ENCODE assay signal across 24 cellular contexts in the genomic region with DNA sequence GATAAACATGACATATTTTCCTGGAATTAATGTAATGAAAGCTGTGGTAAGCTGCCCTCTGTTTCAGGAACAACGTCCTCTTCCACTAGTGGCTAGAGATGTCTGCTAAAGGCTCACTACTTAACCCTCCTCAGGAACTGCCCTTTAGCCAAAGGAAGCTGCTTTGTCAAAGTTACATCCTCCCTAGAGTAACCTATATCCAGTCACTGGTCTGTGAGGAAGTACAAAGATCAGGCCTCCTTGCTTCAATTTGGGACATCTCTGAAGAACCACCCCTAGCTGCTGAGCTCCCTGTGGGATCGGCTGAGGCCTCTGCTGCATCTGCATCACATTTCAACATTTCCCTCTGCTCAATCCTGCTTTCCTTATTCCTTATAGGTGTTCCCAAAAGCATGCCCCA.
DNase-seq lines count a peak whose midpoint lies in the region; ATAC-seq, FAIRE-seq and TF ChIP-seq lines count a peak whose summit lies in the region.
"Had no signal": no experiment of that assay in that cellular context is flagged by ENCODE, and none has a peak within 500 bp of the region (broad histone marks: within the 10 kb centered on the region; RNA-seq: fewer than 3 reads in every experiment).

No MANE protein-coding gene starts in this region.

- H3K27me3 Mint-ChIP-seq in Calu3 (ENCODE audit: unreplicated experiment) (no peaks in the 10 kb centered on the region), type B pancreatic cell (no peaks in the 10 kb centered on the region)
- H3K27me3 Mint-ChIP-seq: stimulated activated naive B cell treated with anti-CD40 and anti-IgM and Interleukin-4, amounts not matched to agents 10 μg/mL and 1 μg/mL and 100 μg/mL, for 72 hours had no signal

- no peaks in the 10 kb centered on the region for H3K9me1 ChIP-seq in K562 (ENCODE audit: control insufficient read depth, insufficient read depth, low read length)

- POLR2A ChIA-PET in K562 (lab: Yijun Ruan, JAX): interaction anchor here (0.8 to 1.1 kb wide), 3 partner anchors 17 to 29 kb away, joined by 3 read pairs; no protein-coding TSS in a partner anchor

- no peak for TF ChIP-seq EP300 in K562 (IDR thresholded peaks at IDR 0.05; ENCODE audit: low read length)

- DNase-seq in GDM1 (lab: John Stamatoyannopoulos, UW): peak; percentile 44
- peak; percentile 42 for DNase-seq in MV-4-11 (lab: John Stamatoyannopoulos, UW)
- DNase-seq in K562 (ENCODE audit: extremely low read depth in 1 of 4, low spot score in 3 of 4): no peak
- DNase-seq in left lobe of liver (ENCODE audit: low spot score): no peak
- no peak for DNase-seq in Calu3
- no peak for DNase-seq in type B pancreatic cell (ENCODE audit: extremely low spot score, unreplicated experiment)
- no peak for DNase-seq in DMS53 (lab: John Stamatoyannopoulos, UW)
- DNase-seq: activated CD4-positive, alpha-beta T cell treated with anti-CD3 and anti-CD28 coated beads, Interleukin-2, amount 50 U/mL, for 48 hours; activated CD8-positive, alpha-beta memory T cell treated with anti-CD3 and anti-CD28 coated beads, Interleukin-2, amount 50 U/mL, for 48 hours; activated naive CD8-positive, alpha-beta T cell treated with anti-CD3 and anti-CD28 coated beads for 36 hours; CD4-positive, CD25-positive, alpha-beta regulatory T cell; cortex of kidney; DMS153; NCI-H1048; NCI-H187; NCI-H82; SJCRH30; stimulated activated CD4-positive, alpha-beta T cell treated with anti-CD3 and anti-CD28 coated beads, Interleukin-2, amount 100 ng/mL, for 48 hours; stimulated activated naive B cell treated with anti-CD40 and anti-IgM and Interleukin-4, amounts not matched to agents 10 μg/mL and 1 μg/mL and 100 μg/mL, for 72 hours; T-helper 2 cell; thyroid gland had no signal

- TF ChIP-seq CTCF in K562 (IDR thresholded peaks at IDR 0.05 in 2 of 3, conservative IDR thresholded peaks at IDR 0.05 in 1 of 3; ENCODE audit: insufficient read depth in 2 of 3, low read depth in 1 of 3, low read length in 3 of 3) (no peak), Calu3 (IDR thresholded peaks at IDR 0.05; ENCODE audit: unreplicated experiment) (no peak), type B pancreatic cell (conservative IDR thresholded peaks at IDR 0.05) (no peak)

- H3K9ac ChIP-seq in K562 (ENCODE audit: insufficient read depth in 1 of 2, low read depth in 2 of 2, low read length in 2 of 2): no peak overlapping the region
- H3K9ac ChIP-seq: KMS-11 had no signal

- H3K4me3 Mint-ChIP-seq in Calu3 (ENCODE audit: low read depth, unreplicated experiment) (no peak overlapping the region), type B pancreatic cell (no peak overlapping the region)
- H3K4me3 Mint-ChIP-seq: activated naive CD8-positive, alpha-beta T cell treated with anti-CD3 and anti-CD28 coated beads for 36 hours; CD4-positive, CD25-positive, alpha-beta regulatory T cell; stimulated activated naive B cell treated with anti-CD40 and anti-IgM and Interleukin-4, amounts not matched to agents 10 μg/mL and 1 μg/mL and 100 μg/mL, for 72 hours; WTC11 had no signal

- CTCF ChIA-PET in K562 (lab: Yijun Ruan, JAX; ENCODE audit: low intra/inter-chr PET ratio) (no interaction called here), Calu3 (lab: Charles Lee) (interaction anchor here (0.6 kb wide), 1 partner anchor 433 kb away, joined by 9 read pairs; no protein-coding TSS in a partner anchor)

- H3K79me2 ChIP-seq in K562 (ENCODE audit: control insufficient read depth, insufficient read depth, low read length): no peaks in the 10 kb centered on the region

- H3K36me3 ChIP-seq in K562 (ENCODE audit: control insufficient read depth, insufficient read depth, low read length): no peaks in the 10 kb centered on the region
- H3K36me3 ChIP-seq: SJCRH30, thyroid gland had no signal

- no peak overlapping the region for H3K4me2 ChIP-seq in K562 (ENCODE audit: insufficient read depth, low read length)
- H3K4me2 ChIP-seq: KMS-11 had no signal

- H3K9me3 ChIP-seq in K562 (replicated peaks; ENCODE audit: control insufficient read depth, insufficient read depth, low read depth, low read length): no peaks in the 10 kb centered on the region
- H3K9me3 ChIP-seq: SJCRH30, thyroid gland had no signal

- TF ChIP-seq RAD21 in K562 (CRISPR knock-in tag; conservative IDR thresholded peaks at IDR 0.05 in 1 of 2, IDR thresholded peaks at IDR 0.05 in 1 of 2): no peak

- ATAC-seq in K562 (peak; percentile 60), left lobe of liver (peak; percentile 60), GM19351 (IDR thresholded peaks at IDR 0.05; ENCODE audit: unreplicated experiment) (no peak)
- ATAC-seq: stimulated activated naive B cell treated with anti-CD40 and anti-IgM and Interleukin-4, amounts not matched to agents 10 μg/mL and 1 μg/mL and 100 μg/mL, for 72 hours had no signal

- WGBS in K562 (ENCODE audit: insufficient coverage, low coverage, missing lambda C conversion rate): 66% methylated on average over 2 of the region's 2 CpGs

- H2AFZ ChIP-seq in K562 (ENCODE audit: low read depth, low read length): no peak overlapping the region

- FAIRE-seq in K562 (lab: Jason Lieb, UNC): peak; percentile 26

- no peak for TF ChIP-seq POLR2A in K562 (conservative IDR thresholded peaks at IDR 0.05)

- H3K36me3 Mint-ChIP-seq in Calu3 (ENCODE audit: insufficient read depth, unreplicated experiment) (peaks cover 14% of the 10 kb centered on the region), type B pancreatic cell (peaks cover 7% of the 10 kb centered on the region)
- H3K36me3 Mint-ChIP-seq: activated naive CD8-positive, alpha-beta T cell treated with anti-CD3 and anti-CD28 coated beads for 36 hours; CD4-positive, CD25-positive, alpha-beta regulatory T cell; stimulated activated naive B cell treated with anti-CD40 and anti-IgM and Interleukin-4, amounts not matched to agents 10 μg/mL and 1 μg/mL and 100 μg/mL, for 72 hours had no signal

- H3K27me3 ChIP-seq in K562 (ENCODE audit: control insufficient read depth in 2 of 2, insufficient read depth in 2 of 2, low read length in 2 of 2): no peaks in the 10 kb centered on the region
- H3K27me3 ChIP-seq: SJCRH30, thyroid gland had no signal

- H3K4me3 ChIP-seq in K562: no peak overlapping the region
- H3K4me3 ChIP-seq: SJCRH30, thyroid gland had no signal

- no peaks in the 10 kb centered on the region for H3K9me3 Mint-ChIP-seq in Calu3 (ENCODE audit: low read depth, unreplicated experiment)
- H3K9me3 Mint-ChIP-seq in type B pancreatic cell: no peaks in the 10 kb centered on the region
- H3K9me3 Mint-ChIP-seq: activated naive CD8-positive, alpha-beta T cell treated with anti-CD3 and anti-CD28 coated beads for 36 hours; CD4-positive, CD25-positive, alpha-beta regulatory T cell had no signal

- no peaks in the 10 kb centered on the region for H4K20me1 ChIP-seq in K562 (replicated peaks; ENCODE audit: control insufficient read depth, insufficient read depth, low read length)

- H3K27ac Mint-ChIP-seq in Calu3 (ENCODE audit: unreplicated experiment) (no peak overlapping the region), type B pancreatic cell (no peak overlapping the region)
- H3K27ac Mint-ChIP-seq: activated naive CD8-positive, alpha-beta T cell treated with anti-CD3 and anti-CD28 coated beads for 36 hours; CD4-positive, CD25-positive, alpha-beta regulatory T cell; stimulated activated naive B cell treated with anti-CD40 and anti-IgM and Interleukin-4, amounts not matched to agents 10 μg/mL and 1 μg/mL and 100 μg/mL, for 72 hours; WTC11 had no signal

- H3K4me1 Mint-ChIP-seq in Calu3 (ENCODE audit: low read depth, unreplicated experiment) (peaks cover 25% of the 10 kb centered on the region), type B pancreatic cell (ENCODE audit: unreplicated experiment) (peaks cover 17% of the 10 kb centered on the region)
- H3K4me1 Mint-ChIP-seq: activated naive CD8-positive, alpha-beta T cell treated with anti-CD3 and anti-CD28 coated beads for 36 hours; CD4-positive, CD25-positive, alpha-beta regulatory T cell; stimulated activated naive B cell treated with anti-CD40 and anti-IgM and Interleukin-4, amounts not matched to agents 10 μg/mL and 1 μg/mL and 100 μg/mL, for 72 hours had no signal

- no TSS peak for BruUV-seq in K562 (replicated peaks; lab: Mats Ljungman, UMichigan)
- BruUV-seq in Calu3 (replicated peaks; lab: Mats Ljungman, UMichigan): no TSS peak

- no peak overlapping the region for H3K27ac ChIP-seq in K562 (ENCODE audit: extremely low read depth, low read depth, low read length)
- H3K27ac ChIP-seq: KMS-11, SJCRH30, thyroid gland had no signal

- 0 out of 5 replicates have a peak, but pooled peaks cover 0 to 8% of the 10 kb centered on the region in 2 experiments for H3K4me1 ChIP-seq in K562 (replicated peaks in 1 of 2; ENCODE audit: control insufficient read depth in 2 of 2, insufficient read depth in 2 of 2, low read length in 2 of 2)
- H3K4me1 ChIP-seq: thyroid gland had no signal

- intact Hi-C loops in K562 (cut with micrococcal nuclease) (no loop called here), Calu3 (cut with micrococcal nuclease; ENCODE audit: unreplicated experiment) (no loop called here)

- in situ Hi-C loops in K562 (cut with MboI): no loop called here

TF ChIP-seq in K562, 482 proteins besides CTCF, POLR2A, EP300 and RAD21 (continues in another document):
- TF ChIP-seq ZNF586 (CRISPR knock-in tag; conservative IDR thresholded peaks at IDR 0.05) (no peak), PHB (CRISPR knock-in tag; IDR thresholded peaks at IDR 0.05) (no peak), NCOA6 (IDR thresholded peaks at IDR 0.05) (no peak), NFE2L1 (tag; IDR thresholded peaks at IDR 0.05; ENCODE audit: borderline replicate concordance, low read depth) (no peak), ZNF23 (CRISPR knock-in tag; IDR thresholded peaks at IDR 0.05) (no peak), ETS2 (tag; IDR thresholded peaks at IDR 0.05; ENCODE audit: borderline replicate concordance, poor library complexity, severe bottlenecking) (no peak), RBFOX2 (IDR thresholded peaks at IDR 0.05; ENCODE audit: low read depth, low read length) (no peak), CHD1 (IDR thresholded peaks at IDR 0.05; ENCODE audit: low read length) (no peak), RNF2 (IDR thresholded peaks at IDR 0.05) (no peak)

Comparison
In these comparisons a context has a peak if more than half of its experiments do, and no peak if none do; other contexts are left out.
1. DNase-seq: peak in GDM1 (single experiment) and MV-4-11 (single experiment); none in K562 (0 of 4), left lobe of liver (single experiment), Calu3 (single experiment), type B pancreatic cell (single experiment) and DMS53 (single experiment).